8 cellular contexts compared by ENCODE assay signal in genomic region chr2:46942143-46942526, GRCh38. TPM values are rescaled to one million over a fixed set of nuclear protein-coding genes. Genes with fewer than 3 reads are reported as not detected.
DNase-seq lines count a peak whose midpoint lies in the region; ATAC-seq, FAIRE-seq and TF ChIP-seq lines count a peak whose summit lies in the region.

No MANE protein-coding gene starts in this region.

- peak overlapping the region; percentile 33 to 95 (median 86) for H3K27ac ChIP-seq in skin epidermis

- FAIRE-seq in GM12892 (lab: Jason Lieb, UNC), result peak; percentile 63

- TF ChIP-seq POLR2A in GM12892 (IDR thresholded peaks at IDR 0.05; ENCODE audit: low read depth, low read length), result 0 out of 2 replicates have a peak, but pooled peaks have one; percentile 62

- intact Hi-C loops in activated naive CD4-positive, alpha-beta T cell treated with anti-CD3 and anti-CD28 coated beads for 36 hours (cut with micrococcal nuclease), result loop anchor here (2.0 kb wide), 1 partner anchor 55 kb away; no protein-coding TSS in a partner anchor
- intact Hi-C loops in left ventricle myocardium superior (cut with micrococcal nuclease), result no loop called here

- DNase-seq in GM12892 (ENCODE audit: insufficient read length) (peak; percentile 41), RKO (ENCODE audit: low spot score) (peak; percentile 45), left ventricle myocardium superior (peak; percentile 53), GM19240 (ENCODE audit: insufficient read length, low spot score) (no peak), NCI-H1930 (lab: John Stamatoyannopoulos, UW) (no peak)
- peak; percentile 83 for DNase-seq in activated naive CD4-positive, alpha-beta T cell treated with anti-CD3 and anti-CD28 coated beads for 36 hours

- no peaks in the 10 kb centered on the region for H3K27me3 Mint-ChIP-seq in activated naive CD4-positive, alpha-beta T cell treated with anti-CD3 and anti-CD28 coated beads for 36 hours (ENCODE audit: low read depth)

- CTCF ChIA-PET in activated naive CD4-positive, alpha-beta T cell treated with anti-CD3 and anti-CD28 coated beads for 36 hours (lab: Charles Lee), result interaction anchor here (0.6 to 2.6 kb wide), 5 partner anchors 20 to 75 kb away, joined by 3 to 7 read pairs (median 5); no protein-coding TSS in a partner anchor

- no peaks in the 10 kb centered on the region for H3K9me3 Mint-ChIP-seq in activated naive CD4-positive, alpha-beta T cell treated with anti-CD3 and anti-CD28 coated beads for 36 hours

- H3K4me1 Mint-ChIP-seq in activated naive CD4-positive, alpha-beta T cell treated with anti-CD3 and anti-CD28 coated beads for 36 hours (ENCODE audit: low read depth), result peaks cover 44% of the 10 kb centered on the region

- H3K36me3 Mint-ChIP-seq in activated naive CD4-positive, alpha-beta T cell treated with anti-CD3 and anti-CD28 coated beads for 36 hours (ENCODE audit: low read depth), result peaks cover 22% of the 10 kb centered on the region

- H3K27ac Mint-ChIP-seq in activated naive CD4-positive, alpha-beta T cell treated with anti-CD3 and anti-CD28 coated beads for 36 hours, result peak overlapping the region; percentile 100

- H3K4me3 ChIP-seq in skin epidermis, result peak overlapping the region; percentile 75 to 95 (median 87)

- H3K4me3 Mint-ChIP-seq in activated naive CD4-positive, alpha-beta T cell treated with anti-CD3 and anti-CD28 coated beads for 36 hours, result peak overlapping the region; percentile 99

- peak; percentile 28 for ATAC-seq in HG02623 (IDR thresholded peaks at IDR 0.05; ENCODE audit: unreplicated experiment)
- ATAC-seq in left ventricle myocardium superior, result peak; percentile 15

RNA-seq across cellular contexts. Expression of gene TTC7A, which starts 1.1 kb away (rescaled TPM):
- polyA plus RNA-seq in GM12892 (2012; ENCODE audit: missing spikeins), result 16.0 TPM
- total RNA-seq in activated naive CD4-positive, alpha-beta T cell treated with anti-CD3 and anti-CD28 coated beads for 36 hours, result 10 to 100 TPM; 53.1 to 56.7 TPM
- 8.5 TPM for total RNA-seq in left ventricle myocardium superior

RNA-seq across cellular contexts. Expression of gene MCFD2, which starts 26.5 kb away (rescaled TPM):
- 20.6 TPM for polyA plus RNA-seq in GM12892 (2012; ENCODE audit: missing spikeins)
- 10 to 100 TPM; 30.1 to 30.2 TPM for total RNA-seq in activated naive CD4-positive, alpha-beta T cell treated with anti-CD3 and anti-CD28 coated beads for 36 hours
- 65.6 TPM for total RNA-seq in left ventricle myocardium superior

Comparison
In these comparisons a context has a peak if more than half of its experiments do, and no peak if none do; other contexts are left out.
1. DNase-seq: peak in GM12892 (single experiment), RKO (single experiment), activated naive CD4-positive, alpha-beta T cell treated with anti-CD3 and anti-CD28 coated beads for 36 hours (single experiment) and left ventricle myocardium superior (single experiment); none in GM19240 (single experiment) and NCI-H1930 (0 of 2).